Comparison of ENCODE assay signal across 9 cellular contexts in the genomic region with DNA sequence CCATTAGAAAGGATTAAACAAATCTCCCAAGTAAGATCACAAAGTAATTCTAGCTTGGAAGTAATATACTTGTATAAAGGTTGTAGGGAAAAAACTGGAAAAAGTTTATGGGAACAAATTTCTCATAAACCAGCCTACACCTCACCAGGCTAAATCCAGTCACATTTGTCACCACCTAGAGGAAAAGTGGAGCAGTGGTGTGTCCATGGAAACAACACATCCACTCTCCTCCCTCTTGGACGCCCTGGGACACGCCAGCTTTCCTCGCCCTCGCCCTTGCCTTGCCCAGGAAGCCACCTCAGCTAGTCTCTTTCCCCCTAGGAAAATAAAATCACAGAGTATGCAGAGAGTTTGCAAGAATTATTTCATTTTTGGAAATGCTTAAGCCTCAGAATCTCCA. TPM values are rescaled to one million over a fixed set of nuclear protein-coding genes. Genes with fewer than 3 reads are reported as not detected.
DNase-seq lines count a peak whose midpoint lies in the region; ATAC-seq and TF ChIP-seq lines count a peak whose summit lies in the region.
"Had no signal": no experiment of that assay in that cellular context is flagged by ENCODE, and none has a peak within 500 bp of the region (broad histone marks: within the 10 kb centered on the region; RNA-seq: fewer than 3 reads in every experiment).

No MANE protein-coding gene starts in this region.

- H3K4me3 ChIP-seq in skin epidermis: peak overlapping the region; percentile 28 to 58 (median 40)

- H3K27me3 Mint-ChIP-seq in WTC11 (ENCODE audit: low read depth): no peaks in the 10 kb centered on the region

- peaks cover 61% of the 10 kb centered on the region for H3K4me1 Mint-ChIP-seq in WTC11

- TF ChIP-seq CTCF in WTC11 (IDR thresholded peaks at IDR 0.05): no peak

- H3K27ac Mint-ChIP-seq in WTC11: no peak overlapping the region

- CTCF ChIA-PET in WTC11 (lab: Charles Lee): no interaction called here

- no peak overlapping the region for H3K4me3 Mint-ChIP-seq in WTC11

- ATAC-seq in WTC11 (peak; percentile 58), HG03354 (IDR thresholded peaks at IDR 0.05; ENCODE audit: poor library complexity, severe bottlenecking, unreplicated experiment) (no peak), HG03457 (IDR thresholded peaks at IDR 0.05; ENCODE audit: unreplicated experiment) (no peak)

- peak overlapping the region; percentile 20 to 94 (median 84) for H3K27ac ChIP-seq in skin epidermis

- POLR2A ChIA-PET in WTC11 (lab: Charles Lee): no interaction called here

- peak; percentile 33 for DNase-seq in HPDE6-E6E7 (ENCODE audit: extremely low spot score)
- peak; percentile 16 for DNase-seq in WTC11 (ENCODE audit: low spot score)
- peak; percentile 45 for DNase-seq in iPS-NIHi7 (ENCODE audit: extremely low spot score)
- no peak for DNase-seq in C1 segment of cervical spinal cord (lab: John Stamatoyannopoulos, UW)
- no peak for DNase-seq in stimulated activated CD4-positive, alpha-beta T cell treated with anti-CD3 and anti-CD28 coated beads, Interleukin-4, amount 100 ng/mL, for 24 hours
- DNase-seq: NCI-H2171 treated with DMSO at 0.1 percent for 48 hours had no signal

- no peaks in the 10 kb centered on the region for H3K9me3 Mint-ChIP-seq in WTC11

- H3K36me3 Mint-ChIP-seq in WTC11: no peaks in the 10 kb centered on the region

TF ChIP-seq in WTC11, 78 proteins besides CTCF, POLR2A, EP300 and RAD21:
- TF ChIP-seq, protein P1, sequence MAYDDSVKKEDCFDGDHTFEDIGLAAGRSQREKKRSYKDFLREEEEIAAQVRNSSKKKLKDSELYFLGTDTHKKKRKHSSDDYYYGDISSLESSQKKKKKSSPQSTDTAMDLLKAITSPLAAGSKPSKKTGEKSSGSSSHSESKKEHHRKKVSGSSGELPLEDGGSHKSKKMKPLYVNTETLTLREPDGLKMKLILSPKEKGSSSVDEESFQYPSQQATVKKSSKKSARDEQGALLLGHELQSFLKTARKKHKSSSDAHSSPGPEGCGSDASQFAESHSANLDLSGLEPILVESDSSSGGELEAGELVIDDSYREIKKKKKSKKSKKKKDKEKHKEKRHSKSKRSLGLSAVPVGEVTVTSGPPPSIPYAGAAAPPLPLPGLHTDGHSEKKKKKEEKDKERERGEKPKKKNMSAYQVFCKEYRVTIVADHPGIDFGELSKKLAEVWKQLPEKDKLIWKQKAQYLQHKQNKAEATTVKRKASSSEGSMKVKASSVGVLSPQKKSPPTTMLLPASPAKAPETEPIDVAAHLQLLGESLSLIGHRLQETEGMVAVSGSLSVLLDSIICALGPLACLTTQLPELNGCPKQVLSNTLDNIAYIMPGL (CRISPR knock-in tag; IDR thresholded peaks at IDR 0.05): no peak
TF ChIP-seq in WTC11: peak in this region for 0.

RNA-seq across cellular contexts. Expression of a gene that starts 2.2 kb away (rescaled TPM):
- 0.07 to 0.09 TPM in 2 of 3 replicates, not detected in the other for total RNA-seq in WTC11 (2021)

Comparison
In these comparisons a context has a peak if more than half of its experiments do, and no peak if none do; other contexts are left out.
1. DNase-seq: peak in HPDE6-E6E7 (single experiment), WTC11 (single experiment) and iPS-NIHi7 (single experiment); none in C1 segment of cervical spinal cord (0 of 14) and stimulated activated CD4-positive, alpha-beta T cell treated with anti-CD3 and anti-CD28 coated beads, Interleukin-4, amount 100 ng/mL, for 24 hours (single experiment).